In genomic region chr13:32415019-32415418, GRCh38 we compare ENCODE assay signal across 9 cellular contexts.
A peak's percentile ranks its signal among the peaks of the same experiment; 100 is the strongest.
DNase-seq lines count a peak whose midpoint lies in the region; ATAC-seq and TF ChIP-seq lines count a peak whose summit lies in the region.
"Had no signal": no experiment of that assay in that cellular context is flagged by ENCODE, and none has a peak within 500 bp of the region (broad histone marks: within the 10 kb centered on the region; RNA-seq: fewer than 3 reads in every experiment).

No MANE protein-coding gene starts in this region.

- no peak for ATAC-seq in RWPE2 (ENCODE audit: low read depth)
- ATAC-seq in GM18870 (IDR thresholded peaks at IDR 0.05; ENCODE audit: unreplicated experiment), result no peak
- ATAC-seq in HG03135 (IDR thresholded peaks at IDR 0.05; ENCODE audit: unreplicated experiment), result no peak
- ATAC-seq: heart left ventricle had no signal

- TF ChIP-seq CTCF in AG09319 (IDR thresholded peaks at IDR 0.05; ENCODE audit: low read depth, low read length), result peak; percentile 44
- TF ChIP-seq CTCF in GM12865 (IDR thresholded peaks at IDR 0.05; ENCODE audit: insufficient read depth, low read depth, low read length, missing control alignments), result peak; percentile 54
- TF ChIP-seq CTCF in RWPE2 (IDR thresholded peaks at IDR 0.05; ENCODE audit: poor library complexity, severe bottlenecking), result peak; percentile 30

- no peaks in the 10 kb centered on the region for H3K9me3 ChIP-seq in RWPE2 (ENCODE audit: severe bottlenecking)

- no peaks in the 10 kb centered on the region for H3K36me3 ChIP-seq in RWPE2 (ENCODE audit: low read depth)

- H3K4me3 ChIP-seq in GM12865 (ENCODE audit: low read depth, low read length) (no peak overlapping the region), RWPE2 (ENCODE audit: severe bottlenecking) (no peak overlapping the region)
- H3K4me3 ChIP-seq: heart left ventricle had no signal

- no peak overlapping the region for H3K27ac ChIP-seq in RWPE2 (ENCODE audit: poor library complexity, severe bottlenecking)
- H3K27ac ChIP-seq: heart left ventricle had no signal

- no peaks in the 10 kb centered on the region for H3K27me3 ChIP-seq in RWPE2 (ENCODE audit: insufficient read depth, poor library complexity, severe bottlenecking)
- H3K27me3 ChIP-seq: heart left ventricle had no signal

- no peaks in the 10 kb centered on the region for H3K4me1 ChIP-seq in RWPE2 (ENCODE audit: insufficient read depth, poor library complexity, severe bottlenecking)

- DNase-seq in AG09319 (ENCODE audit: extremely low read depth, low read depth), result no peak
- peak; percentile 48 for DNase-seq in GM12865 (ENCODE audit: low read depth)
- no peak for DNase-seq in RWPE2 (ENCODE audit: low spot score)
- peak; percentile 8 for DNase-seq in germinal center (ENCODE audit: low spot score)
- DNase-seq in NCI-H128 (lab: John Stamatoyannopoulos, UW; ENCODE audit: unreplicated experiment), result no peak
- DNase-seq in RPMI8226, result no peak
- DNase-seq: heart left ventricle had no signal

Comparison
In these comparisons a context has a peak if more than half of its experiments do, and no peak if none do; other contexts are left out.
1. DNase-seq: peak in GM12865 (single experiment) and germinal center (single experiment); none in AG09319 (single experiment), RWPE2 (single experiment), NCI-H128 (single experiment) and RPMI8226 (single experiment).
2. Peak in every context shown above with its lines, with median percentiles within 50 percentile points of each other: CTCF ChIP-seq.